8 cellular contexts compared by ENCODE assay signal in the genomic region with DNA sequence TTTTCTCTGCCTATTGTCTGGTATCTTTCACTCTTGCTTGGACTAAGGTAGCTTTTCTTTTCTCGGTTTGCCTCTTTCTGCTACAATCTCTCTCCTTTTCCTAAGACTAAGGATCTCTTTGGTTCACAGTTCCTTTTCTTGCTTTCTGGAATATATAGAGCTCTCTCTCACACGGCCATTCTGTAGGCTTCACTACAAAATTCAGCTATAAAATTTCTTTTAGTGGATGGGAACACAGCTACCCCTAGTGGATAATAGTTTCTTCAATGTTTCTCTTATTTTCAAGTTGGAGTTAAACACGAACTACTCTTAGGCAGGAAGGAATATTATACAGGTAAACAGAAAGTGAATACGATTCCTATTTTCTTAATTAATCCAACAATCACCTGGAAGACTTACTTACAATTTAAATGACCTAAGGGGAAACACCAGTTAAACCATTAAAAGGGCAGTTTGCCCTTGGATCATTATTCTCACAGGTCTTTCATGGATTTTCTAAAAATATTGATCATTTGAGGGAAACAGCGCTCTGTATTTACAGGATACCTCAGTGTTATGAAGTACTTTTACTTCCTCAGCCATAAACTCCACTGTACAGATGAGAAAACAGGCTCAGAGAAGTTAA.
DNase-seq lines count a peak whose midpoint lies in the region; ATAC-seq and TF ChIP-seq lines count a peak whose summit lies in the region.

No MANE protein-coding gene starts in this region.

- no peak overlapping the region for H3K4me3 Mint-ChIP-seq in HFFc6

- no peaks in the 10 kb centered on the region for H4K20me1 ChIP-seq in hepatocyte (ENCODE audit: insufficient read depth, poor library complexity, severe bottlenecking)

- no peak overlapping the region for H3K4me2 ChIP-seq in hepatocyte

- 15% methylated on average over 5 of the region's 5 CpGs for WGBS in hepatocyte (ENCODE audit: low lambda C conversion rate, missing lambda C conversion rate)
- 37 to 43% methylated on average over 4 to 5 of the region's 5 CpGs for WGBS in gastroesophageal sphincter (ENCODE audit: low coverage in 1 of 2), 2 donors

- no peak overlapping the region for H3K27ac Mint-ChIP-seq in HFFc6

- no peak overlapping the region for H2AFZ ChIP-seq in hepatocyte

- H3K27me3 ChIP-seq in hepatocyte (no peaks in the 10 kb centered on the region), gastroesophageal sphincter (no peaks in the 10 kb centered on the region)

- H3K4me3 ChIP-seq in AG09309 (ENCODE audit: control insufficient read depth, low read depth, low read length) (no peak overlapping the region), SK-N-MC (no peak overlapping the region), hepatocyte (no peak overlapping the region), gastroesophageal sphincter (no peak overlapping the region)

- H3K9me3 ChIP-seq in SK-N-MC (ENCODE audit: low read depth, low read length) (no peaks in the 10 kb centered on the region), hepatocyte (ENCODE audit: low read depth) (no peaks in the 10 kb centered on the region), gastroesophageal sphincter (no peaks in the 10 kb centered on the region)

- TF ChIP-seq CTCF in AG09309 (IDR thresholded peaks at IDR 0.05; ENCODE audit: control insufficient read depth, insufficient read depth, low read depth, low read length, missing control alignments) (peak; percentile 11), HFFc6 (IDR thresholded peaks at IDR 0.05) (peak; percentile 45; the same call in 1 of the 2 replicates), hepatocyte (IDR thresholded peaks at IDR 0.05; ENCODE audit: poor library complexity) (peak; percentile 54), GM13976 (IDR thresholded peaks at IDR 0.05; ENCODE audit: borderline replicate concordance, control extremely low read depth, extremely low read depth, insufficient read depth, missing control alignments) (no peak), gastroesophageal sphincter (IDR thresholded peaks at IDR 0.05) (no peak)

- H3K27ac ChIP-seq in SK-N-MC (no peak overlapping the region), hepatocyte (no peak overlapping the region), gastroesophageal sphincter (no peak overlapping the region)

- DNase-seq in AG09309 (ENCODE audit: low read depth) (no peak), HFFc6 (no peak), SK-N-MC (ENCODE audit: low read depth, low spot score) (peak; percentile 12), hepatocyte (ENCODE audit: low spot score) (peak; percentile 49), UCSD-AML1 (lab: John Stamatoyannopoulos, UW; ENCODE audit: unreplicated experiment) (no peak), 8988T (no peak), GM13976 (ENCODE audit: low spot score) (no peak)

- no peak for TF ChIP-seq POLR2A in gastroesophageal sphincter (IDR thresholded peaks at IDR 0.05)

- no peaks in the 10 kb centered on the region for H3K4me1 Mint-ChIP-seq in HFFc6 (ENCODE audit: low read depth)

- no peak for ATAC-seq in gastroesophageal sphincter

- H3K9ac ChIP-seq in SK-N-MC (ENCODE audit: insufficient read length) = no peak overlapping the region

- H3K9me3 Mint-ChIP-seq in HFFc6 = peaks cover 14% of the 10 kb centered on the region

- TF ChIP-seq EP300 in gastroesophageal sphincter (IDR thresholded peaks at IDR 0.05) = no peak

- H3K4me1 ChIP-seq in hepatocyte (ENCODE audit: insufficient read depth) (no peaks in the 10 kb centered on the region), gastroesophageal sphincter (no peaks in the 10 kb centered on the region)

- no peaks in the 10 kb centered on the region for H3K9me2 ChIP-seq in hepatocyte (replicated peaks; ENCODE audit: insufficient read depth)

- in situ Hi-C loops in GM13976 (cut with MboI; ENCODE audit: low sequenced_read_pairs, unreplicated experiment) = no loop called here

- no peaks in the 10 kb centered on the region for H3K27me3 Mint-ChIP-seq in HFFc6 (ENCODE audit: insufficient read depth)

- H3K36me3 ChIP-seq in SK-N-MC (ENCODE audit: insufficient read depth, low read length) = no peaks in the 10 kb centered on the region
- no peaks in the 10 kb centered on the region for H3K36me3 ChIP-seq in hepatocyte (replicated peaks; ENCODE audit: insufficient read depth, low read depth)
- no peaks in the 10 kb centered on the region for H3K36me3 ChIP-seq in gastroesophageal sphincter

- no peaks in the 10 kb centered on the region for H3K36me3 Mint-ChIP-seq in HFFc6 (ENCODE audit: low read depth)

- no peaks in the 10 kb centered on the region for H3K79me2 ChIP-seq in hepatocyte

Comparison
In these comparisons a context has a peak if more than half of its experiments do, and no peak if none do; other contexts are left out.
1. DNase-seq: peak in SK-N-MC (single experiment) and hepatocyte (single experiment); none in AG09309 (single experiment), HFFc6 (single experiment), UCSD-AML1 (single experiment), 8988T (single experiment) and GM13976 (single experiment).
2. CTCF ChIP-seq: peak in AG09309 (single experiment), HFFc6 (single experiment) and hepatocyte (single experiment); none in GM13976 (single experiment) and gastroesophageal sphincter (0 of 4).